ENCODE assay signal across 8 cellular contexts in the genomic region with DNA sequence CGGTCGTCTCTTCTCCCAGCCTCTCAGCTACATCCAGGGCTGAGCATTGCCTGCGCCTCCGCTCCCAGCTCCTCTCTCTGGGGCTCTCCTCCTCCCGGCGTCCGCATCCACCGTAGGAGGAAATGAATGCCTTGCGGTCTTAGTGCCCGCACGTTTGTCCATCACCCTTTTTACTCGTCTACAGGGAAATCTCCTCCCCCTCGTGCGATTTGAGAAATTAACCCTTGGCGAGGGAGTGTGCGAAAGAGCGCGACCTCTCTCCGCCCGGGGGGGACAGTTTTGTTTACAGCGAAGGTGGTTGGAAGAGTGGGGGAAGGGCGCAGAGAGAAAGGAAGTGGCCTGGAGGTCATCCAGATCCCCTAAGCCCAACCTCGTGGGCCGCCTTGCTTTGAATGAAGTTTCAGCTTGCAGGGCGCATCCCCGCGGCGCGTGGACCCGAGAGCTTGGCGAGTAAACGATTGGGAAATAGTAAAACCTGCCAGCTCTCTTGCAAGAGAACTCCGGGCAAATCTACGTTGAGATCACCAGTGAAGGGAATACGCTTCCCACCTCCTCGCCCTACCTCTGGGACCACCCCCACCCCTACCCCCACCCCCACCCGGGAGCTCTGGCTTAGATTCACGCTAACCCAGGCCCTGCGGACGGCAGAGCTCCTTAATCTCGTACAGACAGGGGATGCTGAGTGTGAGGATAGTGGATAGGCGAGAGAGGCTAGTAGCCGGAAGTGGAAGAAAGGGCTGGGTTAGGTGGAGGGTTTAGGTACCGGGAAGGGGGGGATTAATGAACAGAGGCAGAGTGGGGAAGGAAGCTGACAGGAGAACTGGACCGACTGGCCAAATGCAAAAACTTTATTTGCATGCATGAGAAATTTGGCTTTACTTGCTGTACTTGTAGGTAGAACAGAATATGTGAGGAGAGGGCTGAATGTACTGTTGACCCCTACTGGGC. TPM values are rescaled to one million over a fixed set of nuclear protein-coding genes. Genes with fewer than 3 reads are reported as not detected.
DNase-seq lines count a peak whose midpoint lies in the region; ATAC-seq, FAIRE-seq and TF ChIP-seq lines count a peak whose summit lies in the region.

A gene with protein sequence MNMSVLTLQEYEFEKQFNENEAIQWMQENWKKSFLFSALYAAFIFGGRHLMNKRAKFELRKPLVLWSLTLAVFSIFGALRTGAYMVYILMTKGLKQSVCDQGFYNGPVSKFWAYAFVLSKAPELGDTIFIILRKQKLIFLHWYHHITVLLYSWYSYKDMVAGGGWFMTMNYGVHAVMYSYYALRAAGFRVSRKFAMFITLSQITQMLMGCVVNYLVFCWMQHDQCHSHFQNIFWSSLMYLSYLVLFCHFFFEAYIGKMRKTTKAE (minus strand): TSS at position 144 of the 948 bp plus-strand sequence. CDS start 280 bp downstream, outside the sequence.

- H3K9me3 ChIP-seq in astrocyte (ENCODE audit: insufficient read depth, low read depth, low read length) (no peaks in the 10 kb centered on the region), right cardiac atrium (ENCODE audit: control insufficient read depth, low read length) (no peaks in the 10 kb centered on the region)

- H3K36me3 ChIP-seq in ACC112 (ENCODE audit: insufficient read depth, low read length) = no peaks in the 10 kb centered on the region
- no peaks in the 10 kb centered on the region for H3K36me3 ChIP-seq in astrocyte (ENCODE audit: insufficient read depth, low read length)

- H4K20me1 ChIP-seq in astrocyte (ENCODE audit: insufficient read depth, low read length) = no peaks in the 10 kb centered on the region

- H3K4me3 Mint-ChIP-seq in astrocyte (ENCODE audit: unreplicated experiment) = peak within 1 kb of the TSS; percentile 98

- H3K9me3 Mint-ChIP-seq in astrocyte (ENCODE audit: unreplicated experiment) = peaks cover 2% of the 10 kb centered on the region

- no peak for TF ChIP-seq CTCF in astrocyte (IDR thresholded peaks at IDR 0.05; ENCODE audit: insufficient read depth, low read depth, low read length)

- no peaks in the 10 kb centered on the region for H3K27me3 ChIP-seq in ACC112 (ENCODE audit: insufficient read depth, low read length)
- no peaks in the 10 kb centered on the region for H3K27me3 ChIP-seq in astrocyte (ENCODE audit: insufficient read depth, low read length)
- H3K27me3 ChIP-seq in right cardiac atrium (ENCODE audit: control insufficient read depth, insufficient read depth) = no peaks in the 10 kb centered on the region

- H3K4me2 ChIP-seq in astrocyte (ENCODE audit: low read length) = peak within 1 kb of the TSS; percentile 99

- H2AFZ ChIP-seq in ACC112 (ENCODE audit: low read length, unreplicated experiment) = peak within 1 kb of the TSS; percentile 98
- peak within 1 kb of the TSS; percentile 93 for H2AFZ ChIP-seq in astrocyte (ENCODE audit: low read depth, low read length)

- H3K9ac ChIP-seq in astrocyte (ENCODE audit: low read length) = peak within 1 kb of the TSS; percentile 90

- no peak for FAIRE-seq in astrocyte (lab: Jason Lieb, UNC)

- H3K27me3 Mint-ChIP-seq in astrocyte (ENCODE audit: low read depth, unreplicated experiment) = peaks cover 4% of the 10 kb centered on the region

- peak; percentile 86 for DNase-seq in LHCN-M2 (ENCODE audit: low read depth)
- peak; percentile 95 for DNase-seq in SK-N-DZ (ENCODE audit: low spot score)
- DNase-seq in astrocyte (ENCODE audit: low read depth) = peak; percentile 68
- peak; percentile 60 to 83 (median 76) for DNase-seq in right cardiac atrium
- DNase-seq in posterior vena cava (ENCODE audit: low spot score) = peak; percentile 88

- H3K27ac ChIP-seq in ACC112 (ENCODE audit: low read depth, low read length) = peak within 1 kb of the TSS; percentile 37
- H3K27ac ChIP-seq in astrocyte (ENCODE audit: low read depth, low read length) = peak within 1 kb of the TSS; percentile 69
- no peak within 1 kb of the TSS for H3K27ac ChIP-seq in right cardiac atrium (ENCODE audit: low read length)

- H3K4me1 Mint-ChIP-seq in astrocyte (ENCODE audit: low read depth, unreplicated experiment) = peaks cover 13% of the 10 kb centered on the region

- peak within 1 kb of the TSS; percentile 95 for H3K4me3 ChIP-seq in ACC112 (ENCODE audit: low read depth, low read length)
- peak within 1 kb of the TSS; percentile 88 for H3K4me3 ChIP-seq in astrocyte (ENCODE audit: insufficient read depth, low read depth, low read length)
- peak within 1 kb of the TSS; percentile 90 for H3K4me3 ChIP-seq in right cardiac atrium (ENCODE audit: low read length)

- no peaks in the 10 kb centered on the region for H3K36me3 Mint-ChIP-seq in astrocyte (ENCODE audit: low read depth, unreplicated experiment)

- H3K79me2 ChIP-seq in ACC112 (ENCODE audit: control insufficient read depth, insufficient read depth, low read length, unreplicated experiment) (peaks cover 34% of the 10 kb centered on the region), astrocyte (ENCODE audit: insufficient read depth, low read length) (peaks cover 32% of the 10 kb centered on the region)

- peak; percentile 11 for ATAC-seq in GM18867 (IDR thresholded peaks at IDR 0.05; ENCODE audit: unreplicated experiment)
- peak; percentile 62 to 69 for ATAC-seq in right cardiac atrium
- no peak for ATAC-seq in GM18520 (IDR thresholded peaks at IDR 0.05; ENCODE audit: unreplicated experiment)

- H3K4me1 ChIP-seq in ACC112 (ENCODE audit: control insufficient read depth, insufficient read depth, low read length, unreplicated experiment) = peaks cover 16% of the 10 kb centered on the region
- peaks cover 15% of the 10 kb centered on the region for H3K4me1 ChIP-seq in astrocyte (ENCODE audit: insufficient read depth, low read length)
- H3K4me1 ChIP-seq in right cardiac atrium (ENCODE audit: control insufficient read depth, insufficient read depth, low read length) = no peaks in the 10 kb centered on the region

- intact Hi-C loops in right cardiac atrium (cut with DNase I) = no loop called here
- intact Hi-C loops in posterior vena cava (cut with DNase I) = no loop called here

- WGBS in right cardiac atrium = under 1% methylated on average over 45 of the region's 45 CpGs

- H3K27ac Mint-ChIP-seq in astrocyte (ENCODE audit: unreplicated experiment) = peak within 1 kb of the TSS; percentile 91

RNA-seq across cellular contexts. Expression of the gene that starts here (rescaled TPM):
- total RNA-seq in LHCN-M2 (2014; rRNA removed) = 10.4 and 10.7 TPM in 2 replicates
- 14.8 TPM for polyA plus RNA-seq in LHCN-M2 (2012)
- polyA plus RNA-seq in SK-N-DZ (2014; cell fraction: cytosol; rRNA removed) = 24.4 and 26.3 TPM in 2 replicates
- polyA plus RNA-seq in SK-N-DZ (2014; cell fraction: nucleus; rRNA removed) = 14.8 and 23.0 TPM in 2 replicates
- 19.2 and 25.5 TPM in 2 replicates for total RNA-seq in astrocyte
- 1 to 10 TPM; 1.9 to 5.4 (median 3.1) TPM for total RNA-seq in right cardiac atrium
- polyA plus RNA-seq in right cardiac atrium = 8.1 TPM
- total RNA-seq in posterior vena cava = 1 to 10 TPM; 6.1 to 6.8 TPM
